1 cellular context compared by ENCODE assay signal in the genomic region with DNA sequence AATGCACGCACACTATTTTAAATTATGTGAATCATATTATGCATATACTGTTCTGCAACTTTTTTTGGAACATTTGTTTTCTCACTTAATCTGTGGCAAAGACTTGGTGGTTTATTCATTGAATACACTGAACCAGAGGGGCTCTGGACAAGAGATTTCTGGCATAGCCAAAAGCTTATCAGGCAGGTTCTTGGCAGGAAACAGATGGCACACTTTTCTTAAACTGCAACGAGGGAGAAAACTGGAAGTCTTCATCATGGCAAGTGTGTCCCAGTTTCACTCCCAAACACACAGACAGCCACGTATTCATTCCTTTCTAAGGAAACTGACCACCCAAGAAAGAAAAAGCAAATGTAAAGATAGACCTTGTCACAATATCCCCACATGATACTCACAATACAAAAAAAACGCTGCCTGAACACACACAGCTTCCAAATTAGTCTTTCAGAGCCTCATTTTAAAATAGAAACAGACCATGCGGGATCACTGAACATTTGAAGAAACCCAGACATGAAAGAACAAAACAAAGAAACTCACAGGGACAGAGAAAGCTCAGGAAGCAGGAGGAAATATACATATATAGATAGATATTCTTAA.
TF ChIP-seq lines count a peak whose summit lies in the region.

No MANE protein-coding gene starts in this region.

TF ChIP-seq in A549, 52 proteins besides CTCF, POLR2A, EP300 and RAD21 (continued from another document):
- TF ChIP-seq SREBF2 (IDR thresholded peaks at IDR 0.05) (no peak), TFCP2L1 (CRISPR knock-in tag; IDR thresholded peaks at IDR 0.05) (no peak), EHMT2 (IDR thresholded peaks at IDR 0.05; ENCODE audit: low read depth) (no peak), ZSCAN20 (CRISPR knock-in tag; IDR thresholded peaks at IDR 0.05) (no peak), ZNF302 (CRISPR knock-in tag; IDR thresholded peaks at IDR 0.05) (no peak), JUNB (IDR thresholded peaks at IDR 0.05) (no peak), HOXB13 (CRISPR knock-in tag; IDR thresholded peaks at IDR 0.05; ENCODE audit: low read depth) (no peak), CEBPB (IDR thresholded peaks at IDR 0.05) (no peak), RNF2 (IDR thresholded peaks at IDR 0.05; ENCODE audit: borderline replicate concordance, low read depth) (no peak), JUN (IDR thresholded peaks at IDR 0.05) (no peak), HDAC2 (IDR thresholded peaks at IDR 0.05) (no peak), NPAS2 (CRISPR knock-in tag; IDR thresholded peaks at IDR 0.05; ENCODE audit: borderline replicate concordance) (no peak)
- TF ChIP-seq, protein P1, sequence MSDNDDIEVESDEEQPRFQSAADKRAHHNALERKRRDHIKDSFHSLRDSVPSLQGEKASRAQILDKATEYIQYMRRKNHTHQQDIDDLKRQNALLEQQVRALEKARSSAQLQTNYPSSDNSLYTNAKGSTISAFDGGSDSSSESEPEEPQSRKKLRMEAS (IDR thresholded peaks at IDR 0.05): no peak
- TF ChIP-seq, protein P2, sequence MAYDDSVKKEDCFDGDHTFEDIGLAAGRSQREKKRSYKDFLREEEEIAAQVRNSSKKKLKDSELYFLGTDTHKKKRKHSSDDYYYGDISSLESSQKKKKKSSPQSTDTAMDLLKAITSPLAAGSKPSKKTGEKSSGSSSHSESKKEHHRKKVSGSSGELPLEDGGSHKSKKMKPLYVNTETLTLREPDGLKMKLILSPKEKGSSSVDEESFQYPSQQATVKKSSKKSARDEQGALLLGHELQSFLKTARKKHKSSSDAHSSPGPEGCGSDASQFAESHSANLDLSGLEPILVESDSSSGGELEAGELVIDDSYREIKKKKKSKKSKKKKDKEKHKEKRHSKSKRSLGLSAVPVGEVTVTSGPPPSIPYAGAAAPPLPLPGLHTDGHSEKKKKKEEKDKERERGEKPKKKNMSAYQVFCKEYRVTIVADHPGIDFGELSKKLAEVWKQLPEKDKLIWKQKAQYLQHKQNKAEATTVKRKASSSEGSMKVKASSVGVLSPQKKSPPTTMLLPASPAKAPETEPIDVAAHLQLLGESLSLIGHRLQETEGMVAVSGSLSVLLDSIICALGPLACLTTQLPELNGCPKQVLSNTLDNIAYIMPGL (CRISPR knock-in tag; IDR thresholded peaks at IDR 0.05; ENCODE audit: borderline replicate concordance): no peak
- TF ChIP-seq, protein P3, sequence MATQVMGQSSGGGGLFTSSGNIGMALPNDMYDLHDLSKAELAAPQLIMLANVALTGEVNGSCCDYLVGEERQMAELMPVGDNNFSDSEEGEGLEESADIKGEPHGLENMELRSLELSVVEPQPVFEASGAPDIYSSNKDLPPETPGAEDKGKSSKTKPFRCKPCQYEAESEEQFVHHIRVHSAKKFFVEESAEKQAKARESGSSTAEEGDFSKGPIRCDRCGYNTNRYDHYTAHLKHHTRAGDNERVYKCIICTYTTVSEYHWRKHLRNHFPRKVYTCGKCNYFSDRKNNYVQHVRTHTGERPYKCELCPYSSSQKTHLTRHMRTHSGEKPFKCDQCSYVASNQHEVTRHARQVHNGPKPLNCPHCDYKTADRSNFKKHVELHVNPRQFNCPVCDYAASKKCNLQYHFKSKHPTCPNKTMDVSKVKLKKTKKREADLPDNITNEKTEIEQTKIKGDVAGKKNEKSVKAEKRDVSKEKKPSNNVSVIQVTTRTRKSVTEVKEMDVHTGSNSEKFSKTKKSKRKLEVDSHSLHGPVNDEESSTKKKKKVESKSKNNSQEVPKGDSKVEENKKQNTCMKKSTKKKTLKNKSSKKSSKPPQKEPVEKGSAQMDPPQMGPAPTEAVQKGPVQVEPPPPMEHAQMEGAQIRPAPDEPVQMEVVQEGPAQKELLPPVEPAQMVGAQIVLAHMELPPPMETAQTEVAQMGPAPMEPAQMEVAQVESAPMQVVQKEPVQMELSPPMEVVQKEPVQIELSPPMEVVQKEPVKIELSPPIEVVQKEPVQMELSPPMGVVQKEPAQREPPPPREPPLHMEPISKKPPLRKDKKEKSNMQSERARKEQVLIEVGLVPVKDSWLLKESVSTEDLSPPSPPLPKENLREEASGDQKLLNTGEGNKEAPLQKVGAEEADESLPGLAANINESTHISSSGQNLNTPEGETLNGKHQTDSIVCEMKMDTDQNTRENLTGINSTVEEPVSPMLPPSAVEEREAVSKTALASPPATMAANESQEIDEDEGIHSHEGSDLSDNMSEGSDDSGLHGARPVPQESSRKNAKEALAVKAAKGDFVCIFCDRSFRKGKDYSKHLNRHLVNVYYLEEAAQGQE (IDR thresholded peaks at IDR 0.05): no peak
TF ChIP-seq in A549: peak in this region for 0.
